ENCODE assay signal across 17 cellular contexts in genomic region chr12:32030676-32031075, GRCh38.
DNase-seq lines count a peak whose midpoint lies in the region; ATAC-seq and TF ChIP-seq lines count a peak whose summit lies in the region.
"Had no signal": no experiment of that assay in that cellular context is flagged by ENCODE, and none has a peak within 500 bp of the region (broad histone marks: within the 10 kb centered on the region; RNA-seq: fewer than 3 reads in every experiment).

No MANE protein-coding gene starts in this region.

- peak overlapping the region; percentile 24 for H3K4me2 ChIP-seq in Karpas-422 (ENCODE audit: low read depth, low read length, poor library complexity, severe bottlenecking)
- H3K4me2 ChIP-seq: BLaER1 had no signal

- H4K20me1 ChIP-seq in Karpas-422 (ENCODE audit: insufficient read depth, low read depth, low read length): no peaks in the 10 kb centered on the region
- H4K20me1 ChIP-seq: BLaER1 had no signal

- H3K79me2 ChIP-seq in Karpas-422 (ENCODE audit: low read length): no peaks in the 10 kb centered on the region

- POLR2A ChIA-PET in activated B cell treated with CpG ODN at 0.5 μM for 24 hours (lab: Charles Lee): no interaction called here

- H3K9me3 ChIP-seq in Karpas-422 (ENCODE audit: low read length): no peaks in the 10 kb centered on the region
- no peaks in the 10 kb centered on the region for H3K9me3 ChIP-seq in colonic mucosa
- H3K9me3 ChIP-seq: BLaER1, Caco-2, HAP-1 had no signal

- H3K27ac Mint-ChIP-seq in activated B cell treated with CpG ODN at 0.5 μM for 24 hours (peak overlapping the region; percentile 32), memory B cell (peak overlapping the region; percentile 37)
- H3K27ac Mint-ChIP-seq in stimulated activated naive B cell treated with anti-CD40 and anti-IgM and Interleukin-4, amounts not matched to agents 10 μg/mL and 1 μg/mL and 100 μg/mL, for 72 hours: peak overlapping the region; percentile 65
- H3K27ac Mint-ChIP-seq: CD4-positive, CD25-positive, alpha-beta regulatory T cell; CD8-positive, alpha-beta T cell; HFFc6 had no signal

- no peak overlapping the region for H2AFZ ChIP-seq in Karpas-422 (ENCODE audit: low read length)

- H3K4me3 ChIP-seq in Karpas-422 (ENCODE audit: low read length): no peak overlapping the region
- no peak overlapping the region for H3K4me3 ChIP-seq in colonic mucosa
- H3K4me3 ChIP-seq: BLaER1, HAP-1 had no signal

- H3K4me3 Mint-ChIP-seq in activated B cell treated with CpG ODN at 0.5 μM for 24 hours (no peak overlapping the region), memory B cell (no peak overlapping the region)
- H3K4me3 Mint-ChIP-seq in stimulated activated naive B cell treated with anti-CD40 and anti-IgM and Interleukin-4, amounts not matched to agents 10 μg/mL and 1 μg/mL and 100 μg/mL, for 72 hours: no peak overlapping the region
- H3K4me3 Mint-ChIP-seq: CD4-positive, CD25-positive, alpha-beta regulatory T cell; CD8-positive, alpha-beta T cell; HFFc6 had no signal

- no peak overlapping the region for H3K27ac ChIP-seq in Karpas-422 (ENCODE audit: low read length)
- no peak overlapping the region for H3K27ac ChIP-seq in colonic mucosa
- H3K27ac ChIP-seq: BLaER1, C4-2B had no signal

- H3K36me3 Mint-ChIP-seq in activated B cell treated with CpG ODN at 0.5 μM for 24 hours (ENCODE audit: low read depth) (no peaks in the 10 kb centered on the region), memory B cell (peaks cover 3% of the 10 kb centered on the region)
- H3K36me3 Mint-ChIP-seq in stimulated activated naive B cell treated with anti-CD40 and anti-IgM and Interleukin-4, amounts not matched to agents 10 μg/mL and 1 μg/mL and 100 μg/mL, for 72 hours: no peaks in the 10 kb centered on the region
- H3K36me3 Mint-ChIP-seq: CD4-positive, CD25-positive, alpha-beta regulatory T cell; CD8-positive, alpha-beta T cell had no signal

- H3K9me2 ChIP-seq in Karpas-422 (replicated peaks; ENCODE audit: insufficient read depth, low read length): no peaks in the 10 kb centered on the region

- H3K4me1 ChIP-seq in Karpas-422 (ENCODE audit: low read length) (peaks cover 9% of the 10 kb centered on the region), colonic mucosa (no peaks in the 10 kb centered on the region)
- H3K4me1 ChIP-seq: BLaER1, HAP-1 had no signal

- H3K4me1 Mint-ChIP-seq in activated B cell treated with CpG ODN at 0.5 μM for 24 hours: peaks cover 40% of the 10 kb centered on the region
- H3K4me1 Mint-ChIP-seq in memory B cell: peaks cover 22% of the 10 kb centered on the region
- H3K4me1 Mint-ChIP-seq in stimulated activated naive B cell treated with anti-CD40 and anti-IgM and Interleukin-4, amounts not matched to agents 10 μg/mL and 1 μg/mL and 100 μg/mL, for 72 hours: peaks cover 21 to 40% of the 10 kb centered on the region in 2 donors

- H3K9me3 Mint-ChIP-seq in activated B cell treated with CpG ODN at 0.5 μM for 24 hours (no peaks in the 10 kb centered on the region), memory B cell (peaks cover 4% of the 10 kb centered on the region)
- peaks cover 0 to 4% of the 10 kb centered on the region in 2 donors for H3K9me3 Mint-ChIP-seq in stimulated activated naive B cell treated with anti-CD40 and anti-IgM and Interleukin-4, amounts not matched to agents 10 μg/mL and 1 μg/mL and 100 μg/mL, for 72 hours
- H3K9me3 Mint-ChIP-seq: CD4-positive, CD25-positive, alpha-beta regulatory T cell; CD8-positive, alpha-beta T cell; HFFc6 had no signal

- ATAC-seq in activated B cell treated with CpG ODN at 0.5 μM for 24 hours (ENCODE audit: low read depth) (no peak), memory B cell (ENCODE audit: low read depth) (no peak)
- no peak for ATAC-seq in stimulated activated naive B cell treated with anti-CD40 and anti-IgM and Interleukin-4, amounts not matched to agents 10 μg/mL and 1 μg/mL and 100 μg/mL, for 72 hours (replicated peaks)
- ATAC-seq: CD8-positive, alpha-beta T cell had no signal

- intact Hi-C loops in activated B cell treated with CpG ODN at 0.5 μM for 24 hours (cut with micrococcal nuclease) (no loop called here), colonic mucosa (cut with DNase I) (no loop called here)

- H3K9ac ChIP-seq in Karpas-422 (ENCODE audit: low read length): no peak overlapping the region
- H3K9ac ChIP-seq in colonic mucosa (ENCODE audit: low read depth in 2 of 2, low read length in 2 of 2): no peak overlapping the region
- H3K9ac ChIP-seq: BLaER1 had no signal

- no peaks in the 10 kb centered on the region for H3K27me3 Mint-ChIP-seq in activated B cell treated with CpG ODN at 0.5 μM for 24 hours
- H3K27me3 Mint-ChIP-seq in memory B cell: no peaks in the 10 kb centered on the region
- H3K27me3 Mint-ChIP-seq in stimulated activated naive B cell treated with anti-CD40 and anti-IgM and Interleukin-4, amounts not matched to agents 10 μg/mL and 1 μg/mL and 100 μg/mL, for 72 hours: no peaks in the 10 kb centered on the region
- H3K27me3 Mint-ChIP-seq: CD4-positive, CD25-positive, alpha-beta regulatory T cell had no signal

- H3K36me3 ChIP-seq in Karpas-422 (ENCODE audit: insufficient read depth, low read length) (no peaks in the 10 kb centered on the region), colonic mucosa (no peaks in the 10 kb centered on the region)
- H3K36me3 ChIP-seq: BLaER1, HAP-1 had no signal

- H3K27me3 ChIP-seq in Karpas-422 (ENCODE audit: low read length) (no peaks in the 10 kb centered on the region), colonic mucosa (no peaks in the 10 kb centered on the region)
- H3K27me3 ChIP-seq: BLaER1 had no signal

- CTCF ChIA-PET in activated B cell treated with CpG ODN at 0.5 μM for 24 hours (lab: Charles Lee): no interaction called here

- TF ChIP-seq CTCF in activated B cell treated with CpG ODN at 0.5 μM for 24 hours (IDR thresholded peaks at IDR 0.05): no peak
- TF ChIP-seq CTCF in colonic mucosa (IDR thresholded peaks at IDR 0.05): no peak

- no peak for DNase-seq in Karpas-422
- DNase-seq in activated B cell treated with CpG ODN at 0.5 μM for 24 hours: no peak
- DNase-seq in memory B cell (ENCODE audit: low spot score in 2 of 2): no peak
- no peak for DNase-seq in stimulated activated naive B cell treated with anti-CD40 and anti-IgM and Interleukin-4, amounts not matched to agents 10 μg/mL and 1 μg/mL and 100 μg/mL, for 72 hours
- DNase-seq in DMS114 treated with DMSO at 0.1 percent for 48 hours (lab: John Stamatoyannopoulos, UW; ENCODE audit: unreplicated experiment): no peak
- DNase-seq in NCI-H2227 (lab: John Stamatoyannopoulos, UW; ENCODE audit: unreplicated experiment): no peak
- no peak for DNase-seq in colonic mucosa
- no peak for DNase-seq in GDM1 (lab: John Stamatoyannopoulos, UW)
- DNase-seq: Caco-2; CD4-positive, CD25-positive, alpha-beta regulatory T cell; CD8-positive, alpha-beta T cell; DMS79; GOT3; HFFc6 had no signal
